16 cellular contexts compared by ENCODE assay signal in the genomic region with DNA sequence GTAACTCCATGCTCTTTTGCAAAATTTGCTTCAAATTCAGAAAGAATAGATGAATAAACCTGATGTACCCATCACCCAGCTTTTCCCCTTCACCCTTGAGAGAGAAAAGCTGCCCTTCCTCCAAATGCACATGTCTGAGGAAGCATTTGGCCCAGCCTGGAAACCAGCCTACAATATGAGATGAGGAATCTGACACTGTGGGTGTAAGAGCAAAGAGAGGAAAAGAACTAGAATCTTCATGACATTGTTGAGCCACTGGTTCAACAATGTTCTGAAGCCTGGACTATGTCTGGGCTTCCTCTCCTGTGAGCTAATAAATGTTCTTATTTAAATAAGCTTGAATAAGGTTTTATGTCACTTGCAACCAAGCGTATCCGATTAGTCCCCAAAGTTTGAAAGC. TPM values are rescaled to one million over a fixed set of nuclear protein-coding genes. Genes with fewer than 3 reads are reported as not detected.
DNase-seq lines count a peak whose midpoint lies in the region; ATAC-seq and TF ChIP-seq lines count a peak whose summit lies in the region.
"Had no signal": no experiment of that assay in that cellular context is flagged by ENCODE, and none has a peak within 500 bp of the region (broad histone marks: within the 10 kb centered on the region; RNA-seq: fewer than 3 reads in every experiment).

No MANE protein-coding gene starts in this region.

- no peaks in the 10 kb centered on the region for H4K20me1 ChIP-seq in IMR-90 (ENCODE audit: insufficient read depth, low read length)
- H4K20me1 ChIP-seq: BLaER1 had no signal

- no peak overlapping the region for H3K4me3 ChIP-seq in IMR-90 (ENCODE audit: insufficient read depth, low read depth, low read length)
- H3K4me3 ChIP-seq in choroid plexus epithelial cell (ENCODE audit: low read depth, low read length) = no peak overlapping the region
- no peak overlapping the region for H3K4me3 ChIP-seq in mesenchymal stem cell (ENCODE audit: insufficient read depth in 1 of 2, low read depth in 1 of 2, low read length in 2 of 2)
- H3K4me3 ChIP-seq: BLaER1, GM23338 had no signal

- H2BK15ac ChIP-seq in IMR-90 (ENCODE audit: low read depth, low read length) (no peak overlapping the region), mesenchymal stem cell (ENCODE audit: low read depth, poor library complexity, severe bottlenecking) (no peak overlapping the region)

- H2AK5ac ChIP-seq in IMR-90 (ENCODE audit: low read depth, low read length) = peak overlapping the region; percentile 66; the same call in 1 of the 2 replicates
- H2AK5ac ChIP-seq in mesenchymal stem cell (ENCODE audit: low read length, severe bottlenecking) = peak overlapping the region; percentile 50

- no peak for TF ChIP-seq CTCF in IMR-90 (conservative IDR thresholded peaks at IDR 0.05; ENCODE audit: low read depth, low read length)
- TF ChIP-seq CTCF in choroid plexus epithelial cell (conservative IDR thresholded peaks at IDR 0.05; ENCODE audit: low read depth, low read length) = no peak

- H3K27me3 ChIP-seq in IMR-90 (ENCODE audit: control insufficient read depth, insufficient read depth, low read length) (no peaks in the 10 kb centered on the region), mesenchymal stem cell (ENCODE audit: control insufficient read depth in 1 of 2, insufficient read depth in 1 of 2, low read length in 2 of 2) (no peaks in the 10 kb centered on the region)
- H3K27me3 ChIP-seq: BLaER1 had no signal

- no peak overlapping the region for H2AFZ ChIP-seq in IMR-90 (replicated peaks; ENCODE audit: low read length, poor library complexity)
- H2AFZ ChIP-seq in mesenchymal stem cell (ENCODE audit: low read depth, low read length) = no peak overlapping the region
- H2AFZ ChIP-seq: GM23338 had no signal

- no peak overlapping the region for H3K4me2 ChIP-seq in IMR-90 (ENCODE audit: low read depth, low read length)
- no peak overlapping the region for H3K4me2 ChIP-seq in mesenchymal stem cell (ENCODE audit: low read length, poor library complexity, severe bottlenecking)
- H3K4me2 ChIP-seq: BLaER1, GM23338 had no signal

- no peak overlapping the region for H2BK12ac ChIP-seq in mesenchymal stem cell (ENCODE audit: low read length in 2 of 2)

- POLR2A ChIA-PET in IMR-90 (lab: Charles Lee; ENCODE audit: unreplicated experiment) = no interaction called here

- CTCF ChIA-PET in IMR-90 (lab: Yijun Ruan, JAX) = interaction anchor here (1.2 kb wide), 1 partner anchor 74 kb away, joined by 3 read pairs; no protein-coding TSS in a partner anchor

- TF ChIP-seq RAD21 in IMR-90 (IDR thresholded peaks at IDR 0.05; ENCODE audit: low read length) = no peak

- H3K79me1 ChIP-seq in IMR-90 (ENCODE audit: low read depth in 1 of 2, low read length in 2 of 2) = no peaks in the 10 kb centered on the region
- peaks cover 2% of the 10 kb centered on the region for H3K79me1 ChIP-seq in mesenchymal stem cell (replicated peaks; ENCODE audit: low read length, poor library complexity, severe bottlenecking)

- no peak overlapping the region for H2AK9ac ChIP-seq in IMR-90 (replicated peaks; ENCODE audit: low read depth, low read length, poor library complexity)

- ATAC-seq in IMR-90 (ENCODE audit: low read depth) (no peak), GM21737 (IDR thresholded peaks at IDR 0.05; ENCODE audit: unreplicated experiment) (no peak), SK-N-SH treated with all-trans-retinoic acid at 6 μM for 48 hours (no peak)
- ATAC-seq: CD8-positive, alpha-beta T cell; GM23338; HCT116 had no signal

- TF ChIP-seq POLR2A in IMR-90 (IDR thresholded peaks at IDR 0.05; ENCODE audit: low read depth, low read length) = no peak

- no peak overlapping the region for H2BK5ac ChIP-seq in IMR-90 (ENCODE audit: low read depth, low read length, poor library complexity, severe bottlenecking)
- H2BK5ac ChIP-seq in mesenchymal stem cell (ENCODE audit: low read depth, low read length, poor library complexity, severe bottlenecking) = no peak overlapping the region

- WGBS in IMR-90 (ENCODE audit: extremely low coverage in 2 of 2, insufficient read length in 1 of 2), 2 experiments = no CpG with 5 or more reads among the region's 2 CpGs
- WGBS in mesenchymal stem cell = 100% methylated on average over 2 of the region's 2 CpGs

- no peak overlapping the region for H3K27ac ChIP-seq in IMR-90 (ENCODE audit: insufficient read depth, low read length)
- H3K27ac ChIP-seq in mesenchymal stem cell (ENCODE audit: low read length, poor library complexity, severe bottlenecking) = no peak overlapping the region
- H3K27ac ChIP-seq: BLaER1, C4-2B had no signal

- H3K56ac ChIP-seq in IMR-90 (ENCODE audit: extremely low read depth, insufficient read depth, low read length) = no peak overlapping the region; the same call in 1 of the 2 replicates

- H4K8ac ChIP-seq in IMR-90 (ENCODE audit: low read depth in 2 of 2, low read length in 2 of 2) (no peak overlapping the region), mesenchymal stem cell (ENCODE audit: low read length) (no peak overlapping the region)

- in situ Hi-C loops in IMR-90 (cut with MboI; ENCODE audit: low sequenced_read_pairs) = no loop called here

- H3K14ac ChIP-seq in IMR-90 (replicated peaks; ENCODE audit: low read depth, low read length) (no peak overlapping the region), mesenchymal stem cell (ENCODE audit: low read length in 2 of 2) (no peak overlapping the region)

- H3K23ac ChIP-seq in IMR-90 (ENCODE audit: low read depth, low read length) (0 out of 2 replicates have a peak overlapping the region, but pooled peaks have one; percentile 29), mesenchymal stem cell (ENCODE audit: low read length in 2 of 2) (no peak overlapping the region)

- H2BK120ac ChIP-seq in IMR-90 (ENCODE audit: low read depth, low read length) (no peak overlapping the region), mesenchymal stem cell (ENCODE audit: low read depth, low read length) (no peak overlapping the region)

- no TSS peak for BruUV-seq in IMR-90 (replicated peaks; lab: Mats Ljungman, UMichigan)

- H3K36me3 ChIP-seq in IMR-90 (ENCODE audit: control insufficient read depth, insufficient read depth, low read length) = no peaks in the 10 kb centered on the region
- H3K36me3 ChIP-seq in mesenchymal stem cell (ENCODE audit: control insufficient read depth in 1 of 2, insufficient read depth in 2 of 2, low read depth in 1 of 2, low read length in 2 of 2) = no peaks in the 10 kb centered on the region
- H3K36me3 ChIP-seq: BLaER1 had no signal

- H3K9me1 ChIP-seq in IMR-90 (ENCODE audit: insufficient read depth, low read length) = 0 out of 2 replicates have a peak, but pooled peaks cover 3% of the 10 kb centered on the region

- H3K18ac ChIP-seq in IMR-90 (ENCODE audit: low read depth, low read length) = peak overlapping the region; percentile 41; the same call in 1 of the 2 replicates
- H3K18ac ChIP-seq in mesenchymal stem cell (ENCODE audit: low read depth in 1 of 2, low read length in 2 of 2) = no peak overlapping the region

- no peak overlapping the region for H2BK20ac ChIP-seq in IMR-90 (ENCODE audit: low read depth, low read length)

- no peak overlapping the region for H4K91ac ChIP-seq in IMR-90 (ENCODE audit: insufficient read depth, low read depth, low read length)
- no peak overlapping the region for H4K91ac ChIP-seq in mesenchymal stem cell (ENCODE audit: low read length)

- H3K4ac ChIP-seq in IMR-90 (ENCODE audit: low read depth, low read length) (no peak overlapping the region), mesenchymal stem cell (ENCODE audit: low read depth in 1 of 2, low read length in 2 of 2) (no peak overlapping the region)

- DNase-seq in IMR-90 = no peak
- peak; percentile 56 for DNase-seq in choroid plexus epithelial cell (ENCODE audit: low read depth)
- DNase-seq in mesenchymal stem cell = no peak
- DNase-seq in NCI-H510A (lab: John Stamatoyannopoulos, UW) = no peak
- DNase-seq: Caco-2; CD4-positive, CD25-positive, alpha-beta regulatory T cell; CD8-positive, alpha-beta T cell; DMS153; DND-41; H9 had no signal

- no peaks in the 10 kb centered on the region for H3K9me3 ChIP-seq in IMR-90 (ENCODE audit: control insufficient read depth, insufficient read depth, low read length)
- no peaks in the 10 kb centered on the region for H3K9me3 ChIP-seq in mesenchymal stem cell (ENCODE audit: control insufficient read depth, low read length)
- H3K9me3 ChIP-seq: BLaER1, Caco-2 had no signal

- dilution Hi-C loops in IMR-90 (cut with HindIII; ENCODE audit: low sequenced_read_pairs, unreplicated experiment) = no loop called here

- peak overlapping the region; percentile 51; the same call in 1 of the 2 replicates for H4K5ac ChIP-seq in IMR-90 (ENCODE audit: low read depth, low read length)

- peaks cover 10% of the 10 kb centered on the region for H3K4me1 ChIP-seq in IMR-90 (ENCODE audit: control insufficient read depth, insufficient read depth, low read length)
- peaks cover 4% of the 10 kb centered on the region for H3K4me1 ChIP-seq in mesenchymal stem cell (ENCODE audit: control insufficient read depth, insufficient read depth, low read depth, low read length)
- H3K4me1 ChIP-seq: BLaER1 had no signal

- no peak overlapping the region for H3K9ac ChIP-seq in IMR-90 (ENCODE audit: low read depth, low read length)
- H3K9ac ChIP-seq in mesenchymal stem cell (ENCODE audit: low read length) = no peak overlapping the region
- H3K9ac ChIP-seq: BLaER1 had no signal

- intact Hi-C loops in IMR-90 (cut with micrococcal nuclease) = no loop called here

TF ChIP-seq in IMR-90, 13 proteins besides CTCF, POLR2A, EP300 and RAD21 (continues in another document):
- TF ChIP-seq BHLHE40 (IDR thresholded peaks at IDR 0.05; ENCODE audit: low read depth, low read length) (no peak), CEBPB (IDR thresholded peaks at IDR 0.05; ENCODE audit: low read depth, low read length) (no peak), NFE2L2 (IDR thresholded peaks at IDR 0.05; ENCODE audit: low read depth, low read length) (no peak), RCOR1 (IDR thresholded peaks at IDR 0.05; ENCODE audit: insufficient replicate concordance, low read length) (no peak), CHD1 (IDR thresholded peaks at IDR 0.05; ENCODE audit: low read depth, low read length) (no peak), MAZ (IDR thresholded peaks at IDR 0.05; ENCODE audit: borderline replicate concordance, low read depth, low read length) (no peak)

RNA-seq across cellular contexts. Expression of a gene that starts 18.7 kb away (rescaled TPM):
- total RNA-seq in IMR-90 (2012; rRNA removed) = 196 and 275 TPM in 2 replicates
- polyA plus RNA-seq in IMR-90 (2012; rRNA removed) = 119 and 121 TPM in 2 replicates
- polyA plus RNA-seq in IMR-90 (2012; cell fraction: cytosol; rRNA removed) = 38.1 and 38.8 TPM in 2 replicates
- polyA plus RNA-seq in IMR-90 (2012; cell fraction: nucleus; rRNA removed; ENCODE audit: low replicate concordance) = 32.4 and 131 TPM in 2 replicates
- polyA plus RNA-seq in mesenchymal stem cell (2013, experiment 1 of 2) = 47.2 TPM
- 46.5 TPM for polyA plus RNA-seq in mesenchymal stem cell (2013, experiment 2 of 2)
